In the genomic region with DNA sequence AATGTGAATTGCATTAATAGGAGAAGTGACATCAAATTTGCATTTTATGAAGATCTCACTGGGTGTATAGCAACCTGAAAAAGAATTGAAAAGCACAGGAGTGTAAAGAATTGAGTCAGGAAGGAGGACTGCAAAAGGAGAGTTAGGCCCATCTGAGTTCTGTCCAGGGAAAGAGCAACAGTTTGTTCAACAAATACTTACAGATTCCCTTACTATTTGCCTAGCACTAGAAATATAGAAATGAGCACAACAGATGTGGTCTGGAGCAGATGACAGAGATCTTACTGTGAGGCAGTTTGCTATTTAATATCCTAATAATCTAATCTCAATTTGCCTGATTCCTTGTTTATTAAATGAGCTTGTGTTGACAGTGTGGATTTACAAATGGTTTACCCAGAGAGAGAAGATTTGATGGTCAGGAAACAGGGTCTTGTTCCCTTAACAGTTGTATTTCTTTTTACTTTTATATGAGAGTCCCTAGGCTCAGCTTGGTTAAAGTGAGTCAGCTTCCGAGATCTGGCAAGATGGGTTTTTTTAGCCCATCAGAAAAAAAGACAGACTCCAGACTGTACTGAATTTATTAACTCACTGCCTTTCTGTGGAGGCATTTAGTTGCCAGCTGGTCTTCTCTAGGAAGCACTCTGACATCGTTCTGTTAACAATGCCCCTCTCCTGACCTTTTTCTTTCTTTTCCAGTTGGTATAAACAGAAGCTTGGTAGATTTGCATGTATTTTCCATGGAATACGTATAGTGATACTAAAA, we compare ENCODE assay signal across 25 cellular contexts.
DNase-seq lines count a peak whose midpoint lies in the region; ATAC-seq and TF ChIP-seq lines count a peak whose summit lies in the region.
"Had no signal": no experiment of that assay in that cellular context is flagged by ENCODE, and none has a peak within 500 bp of the region (broad histone marks: within the 10 kb centered on the region; RNA-seq: fewer than 3 reads in every experiment).

No MANE protein-coding gene starts in this region.

- no peaks in the 10 kb centered on the region for H4K20me1 ChIP-seq in fibroblast of lung (ENCODE audit: control insufficient read depth, extremely low read depth, insufficient read depth, low read length)

- intact Hi-C loops in gastrocnemius medialis (cut with DNase I; ENCODE audit: low total_unique reads), result no loop called here

- TF ChIP-seq POLR2A in gastrocnemius medialis (IDR thresholded peaks at IDR 0.05), result no peak

- DNase-seq in NCI-H82 (lab: John Stamatoyannopoulos, UW) (peak; percentile 14), NCI-H82 treated with DMSO at 0.1 percent for 48 hours (lab: John Stamatoyannopoulos, UW; ENCODE audit: unreplicated experiment) (no peak), NCI-H526 treated with DMSO at 0.1 percent for 48 hours (lab: John Stamatoyannopoulos, UW) (peak; percentile 51), fibroblast of lung (ENCODE audit: low read depth in 2 of 2) (peak; percentile 30 to 39), stromal cell of bone marrow (ENCODE audit: low read depth) (peak; percentile 36), gastrocnemius medialis (no peak), iPS-NIHi11 (ENCODE audit: low spot score) (no peak)
- no peak for DNase-seq in stimulated activated naive CD4-positive, alpha-beta T cell (lab: John Stamatoyannopoulos, UW)
- DNase-seq: 8988T; activated CD4-positive, alpha-beta T cell treated with anti-CD3 and anti-CD28 coated beads for 48 hours; activated naive CD4-positive, alpha-beta T cell treated with anti-CD3 and anti-CD28 coated beads, Interleukin-2, amount 50 U/mL, for 16 hours; activated T-cell treated with anti-CD3 and anti-CD28 coated beads, Interleukin-2, amount 50 U/mL, for 72 hours; AML-193; CD8-positive, alpha-beta memory T cell; DND-41; erythroblast; kidney glomerular epithelial cell; MG63; NCI-H1417 treated with DMSO at 0.1 percent for 48 hours; NK-92 treated with Interleukin-12 subunit alpha and Interleukin-12 subunit beta, amount 100 ng/mL, for 24 hours; Peyer's patch; stimulated activated CD4-positive, alpha-beta T cell treated with anti-CD3 and anti-CD28 coated beads, Interleukin-12 subunit alpha, Interleukin-12 subunit beta, amount 100 ng/mL, for 4 hours; stimulated activated CD4-positive, alpha-beta T cell treated with anti-CD3 and anti-CD28 coated beads, Interleukin-4, amount 100 ng/mL, for 4 hours; stomach; transverse colon had no signal

- H3K79me2 ChIP-seq in fibroblast of lung (ENCODE audit: control insufficient read depth, insufficient read depth, low read length), result no peaks in the 10 kb centered on the region

- H3K27ac ChIP-seq in fibroblast of lung (ENCODE audit: insufficient read depth, low read length) (no peak overlapping the region), gastrocnemius medialis (no peak overlapping the region)
- H3K27ac ChIP-seq: Peyer's patch, stomach, transverse colon had no signal

- H3K9ac ChIP-seq in fibroblast of lung (ENCODE audit: insufficient read depth, low read length), result no peak overlapping the region

- no peak for ATAC-seq in gastrocnemius medialis
- ATAC-seq: activated T-cell treated with anti-CD3 and anti-CD28 coated beads, Interleukin-2, amount 50 U/mL, for 72 hours had no signal

- no peaks in the 10 kb centered on the region for H3K27me3 ChIP-seq in fibroblast of lung (ENCODE audit: control insufficient read depth, insufficient read depth, low read length)
- no peaks in the 10 kb centered on the region for H3K27me3 ChIP-seq in gastrocnemius medialis
- H3K27me3 ChIP-seq: MG63, Peyer's patch, stomach, transverse colon had no signal

- H3K4me2 ChIP-seq in fibroblast of lung (ENCODE audit: extremely low read depth, insufficient read depth, low read length), result no peak overlapping the region

- H3K4me3 ChIP-seq in fibroblast of lung (replicated peaks in 1 of 4; ENCODE audit: control extremely low read depth in 1 of 4, insufficient read depth in 1 of 4, low read depth in 3 of 4, low read length in 4 of 4) (no peak overlapping the region), gastrocnemius medialis (no peak overlapping the region)
- H3K4me3 ChIP-seq: MG63, Peyer's patch, stomach, transverse colon had no signal

- in situ Hi-C loops in gastrocnemius medialis (cut with MboI; ENCODE audit: low sequenced_read_pairs in 4 of 4), result no loop called here

- H3K36me3 ChIP-seq in fibroblast of lung (ENCODE audit: control insufficient read depth, insufficient read depth, low read length), result no peaks in the 10 kb centered on the region
- H3K36me3 ChIP-seq in gastrocnemius medialis, result no peaks in the 10 kb centered on the region
- H3K36me3 ChIP-seq: MG63, Peyer's patch, stomach, transverse colon had no signal

- H3K9me3 ChIP-seq in fibroblast of lung (ENCODE audit: control insufficient read depth, insufficient read depth, low read depth, low read length) (no peaks in the 10 kb centered on the region), gastrocnemius medialis (no peaks in the 10 kb centered on the region)
- H3K9me3 ChIP-seq: MG63, Peyer's patch had no signal

- H2AFZ ChIP-seq in fibroblast of lung (ENCODE audit: low read length), result no peak overlapping the region

- H3K4me1 ChIP-seq in fibroblast of lung (ENCODE audit: control insufficient read depth, extremely low read depth, insufficient read depth, low read length), result no peaks in the 10 kb centered on the region
- H3K4me1 ChIP-seq in gastrocnemius medialis, result no peaks in the 10 kb centered on the region
- H3K4me1 ChIP-seq: Peyer's patch, stomach, transverse colon had no signal

- TF ChIP-seq CTCF in fibroblast of lung (conservative IDR thresholded peaks at IDR 0.05 in 1 of 2, IDR thresholded peaks at IDR 0.05 in 1 of 2; ENCODE audit: low read depth in 1 of 2, low read length in 2 of 2) (no peak), gastrocnemius medialis (IDR thresholded peaks at IDR 0.05 in 4 of 5, conservative IDR thresholded peaks at IDR 0.05 in 1 of 5) (no peak)

Comparison
In these comparisons a context has a peak if more than half of its experiments do, and no peak if none do; other contexts are left out.
1. DNase-seq: peak in NCI-H82 (single experiment), NCI-H526 treated with DMSO at 0.1 percent for 48 hours (single experiment), fibroblast of lung (2 of 2) and stromal cell of bone marrow (single experiment); none in NCI-H82 treated with DMSO at 0.1 percent for 48 hours (single experiment), gastrocnemius medialis (0 of 2), iPS-NIHi11 (single experiment) and stimulated activated naive CD4-positive, alpha-beta T cell (0 of 6).